Comparison of ENCODE assay signal across 8 cellular contexts in genomic region chr21:17454315-17455027, GRCh38. TPM values are rescaled to one million over a fixed set of nuclear protein-coding genes. Genes with fewer than 3 reads are reported as not detected.
DNase-seq lines count a peak whose midpoint lies in the region; ATAC-seq and TF ChIP-seq lines count a peak whose summit lies in the region.

No MANE protein-coding gene starts in this region.

- no peaks in the 10 kb centered on the region for H4K20me1 ChIP-seq in PC-9 (ENCODE audit: insufficient read depth)

- H3K9me3 ChIP-seq in PC-9 (ENCODE audit: insufficient read depth, low read depth) (no peaks in the 10 kb centered on the region), adipocyte (ENCODE audit: control insufficient read depth, low read length) (no peaks in the 10 kb centered on the region), spleen (no peaks in the 10 kb centered on the region)

- H2AFZ ChIP-seq in PC-9, result no peak overlapping the region

- peak overlapping the region; percentile 75 for H3K4me2 ChIP-seq in PC-9

- ATAC-seq in HG02973 (IDR thresholded peaks at IDR 0.05; ENCODE audit: unreplicated experiment), result peak; percentile 74

- H3K9me2 ChIP-seq in PC-9 (ENCODE audit: insufficient read depth), result no peaks in the 10 kb centered on the region

- TF ChIP-seq POLR2A in spleen (IDR thresholded peaks at IDR 0.05), result no peak

- no peak for TF ChIP-seq CTCF in PC-9 (conservative IDR thresholded peaks at IDR 0.05)
- TF ChIP-seq CTCF in spleen (IDR thresholded peaks at IDR 0.05 in 8 of 11, conservative IDR thresholded peaks at IDR 0.05 in 3 of 11), result no peak

- H3K36me3 ChIP-seq in PC-9 (ENCODE audit: low read depth) (no peaks in the 10 kb centered on the region), adipocyte (ENCODE audit: control insufficient read depth, insufficient read depth, low read length, severe bottlenecking) (no peaks in the 10 kb centered on the region), spleen (no peaks in the 10 kb centered on the region)

- peak; percentile 68 for DNase-seq in GM03348 (ENCODE audit: low spot score)
- peak; percentile 79 to 84 for DNase-seq in PC-9
- DNase-seq in adipocyte (ENCODE audit: low read depth), result peak; percentile 79
- peak in 3 of 4 experiments; percentile 17 to 46 (median 32) for DNase-seq in stimulated activated CD4-positive, alpha-beta T cell treated with anti-CD3 and anti-CD28 coated beads, Interleukin-1b, Interleukin-23, amount 100 ng/mL, for 24 hours (ENCODE audit: low read depth in 4 of 4, low spot score in 1 of 4)
- DNase-seq in spleen, result no peak
- DNase-seq in GDM1 (lab: John Stamatoyannopoulos, UW), result no peak

- intact Hi-C loops in PC-9 (cut with micrococcal nuclease; ENCODE audit: unreplicated experiment) (loop anchor here (2.0 to 5.0 kb wide), 3 partner anchors 37 to 62 kb away; no protein-coding TSS in a partner anchor), spleen (cut with DNase I; ENCODE audit: low total_unique reads) (no loop called here)

- no peaks in the 10 kb centered on the region; the same call in 1 of the 2 replicates for H3K79me2 ChIP-seq in PC-9 (ENCODE audit: low read depth)

- H3K27ac ChIP-seq in PC-9 (peak overlapping the region; percentile 47), spleen (no peak overlapping the region)

- H3F3A ChIP-seq in PC-9 (ENCODE audit: insufficient read depth, low read depth), result peaks cover 13% of the 10 kb centered on the region

- CTCF ChIA-PET in PC-9 (lab: Charles Lee), result no interaction called here

- H3K27me3 ChIP-seq in PC-9 (ENCODE audit: insufficient read depth, low read depth) (no peaks in the 10 kb centered on the region), adipocyte (replicated peaks; ENCODE audit: control insufficient read depth, insufficient read depth, low read length) (no peaks in the 10 kb centered on the region), spleen (replicated peaks in 1 of 7) (peaks cover 0 to 5% (median 0%) of the 10 kb centered on the region in 7 donors)

- H3K4me1 ChIP-seq in PC-9 (replicated peaks; ENCODE audit: insufficient read depth), result peaks cover 16% of the 10 kb centered on the region
- peaks cover 24% of the 10 kb centered on the region for H3K4me1 ChIP-seq in adipocyte (ENCODE audit: control insufficient read depth, insufficient read depth, low read length)
- peaks cover 0 to 4% (median 0%) of the 10 kb centered on the region in 6 donors for H3K4me1 ChIP-seq in spleen

- TSS peak; percentile 100 for BruUV-seq in PC-9 (replicated peaks; lab: Mats Ljungman, UMichigan)

- H3K9ac ChIP-seq in adipocyte (ENCODE audit: low read length), result peak overlapping the region; percentile 59

- POLR2A ChIA-PET in PC-9 (lab: Charles Lee; ENCODE audit: unreplicated experiment), result no interaction called here

- 5 to 9% (median 6%) methylated on average over 24 of the region's 24 CpGs for WGBS in spleen, 5 donors

- H3K4me3 ChIP-seq in PC-9, result peak overlapping the region; percentile 56
- peak overlapping the region; percentile 54 for H3K4me3 ChIP-seq in adipocyte (ENCODE audit: low read length)
- H3K4me3 ChIP-seq in iPS-11a (ENCODE audit: low read depth, low read length), result peak overlapping the region; percentile 30
- H3K4me3 ChIP-seq in spleen, result no peak overlapping the region

RNA-seq across cellular contexts. Expression of gene CXADR, which starts 58.4 kb away (rescaled TPM):
- total RNA-seq in PC-9 (2021), result 12.7 and 21.7 TPM in 2 replicates
- 10 to 100 TPM in 1 of 7 donors, 1 to 10 TPM in 6; 1.5 to 10.7 (median 4.8) TPM for total RNA-seq in spleen
- under 1 TPM; 0.11 to 0.29 (median 0.29) TPM for polyA plus RNA-seq in spleen

Comparison
In these comparisons a context has a peak if more than half of its experiments do, and no peak if none do; other contexts are left out.
1. DNase-seq: peak in GM03348 (single experiment), PC-9 (2 of 2), adipocyte (single experiment) and stimulated activated CD4-positive, alpha-beta T cell treated with anti-CD3 and anti-CD28 coated beads, Interleukin-1b, Interleukin-23, amount 100 ng/mL, for 24 hours (3 of 4); none in spleen (single experiment) and GDM1 (single experiment).
2. H3K4me3 ChIP-seq: peak in PC-9 (single experiment), adipocyte (single experiment) and iPS-11a (single experiment); none in spleen (0 of 8).